In the genomic region with DNA sequence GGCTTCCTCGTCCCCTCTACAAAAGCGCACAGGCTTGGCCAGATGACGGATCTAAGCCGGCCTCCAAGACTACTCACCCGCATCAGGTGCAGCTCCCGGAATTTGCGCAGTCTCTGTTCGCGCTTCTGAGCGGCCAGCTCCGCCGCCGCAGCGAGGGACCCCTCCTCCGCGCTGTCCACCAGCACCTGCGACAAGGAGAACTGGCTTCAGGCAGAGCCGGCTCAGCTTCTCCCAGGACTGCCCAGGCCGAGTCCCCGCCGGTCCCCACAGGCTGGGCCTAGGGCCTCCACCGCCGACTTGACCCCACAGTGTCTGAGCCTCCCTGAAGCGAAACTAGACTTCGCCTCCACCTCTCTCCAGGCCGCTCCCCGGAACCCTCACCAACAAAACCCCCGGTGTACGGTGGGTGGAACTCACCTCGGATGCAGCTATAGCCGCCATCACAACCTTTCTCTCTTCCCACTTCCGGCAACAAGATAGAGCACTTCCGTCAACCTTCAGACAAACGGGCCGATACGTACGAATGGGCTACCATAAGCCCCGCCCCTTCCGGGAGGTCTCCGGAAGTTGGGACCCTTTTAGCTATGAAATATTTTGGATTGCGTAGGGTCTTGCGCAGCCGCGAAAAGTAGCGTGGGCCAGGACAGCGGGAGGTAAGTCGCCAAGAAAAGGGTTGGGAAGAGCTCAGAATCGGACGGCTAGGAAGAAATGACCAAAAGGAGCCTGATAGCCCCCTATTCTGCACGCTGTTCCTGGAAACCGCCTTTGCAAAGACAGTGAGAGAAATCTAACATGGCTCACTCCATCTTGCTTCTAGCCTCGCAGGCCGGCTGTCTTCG, we compare ENCODE assay signal across 8 cellular contexts. TPM values are rescaled to one million over a fixed set of nuclear protein-coding genes. Genes with fewer than 3 reads are reported as not detected.
A peak's percentile ranks its signal among the peaks of the same experiment; 100 is the strongest.
DNase-seq lines count a peak whose midpoint lies in the region; ATAC-seq, FAIRE-seq and TF ChIP-seq lines count a peak whose summit lies in the region.

A gene (minus strand): TSS at position 476 of the 839 bp plus-strand sequence. CDS start 35 bp downstream, at position 441.

- peaks cover 8 to 9% of the 10 kb centered on the region in 2 donors for H3K4me1 ChIP-seq in kidney (ENCODE audit: control insufficient read depth in 1 of 2, insufficient read depth in 1 of 2, low read depth in 1 of 2, low read length in 2 of 2)

- no peaks in the 10 kb centered on the region for H3K9me3 ChIP-seq in kidney (ENCODE audit: control insufficient read depth in 1 of 2, low read length in 2 of 2)

- FAIRE-seq in kidney (lab: Jason Lieb, UNC), result no peak

- H3K27ac ChIP-seq in kidney (ENCODE audit: low read depth in 2 of 2, low read length in 2 of 2), result peak within 1 kb of the TSS; percentile 81 to 96

- peak within 1 kb of the TSS; percentile 95 to 100 for H3K4me3 ChIP-seq in kidney (ENCODE audit: low read length in 2 of 2)

- ATAC-seq in HG03432 (IDR thresholded peaks at IDR 0.05; ENCODE audit: unreplicated experiment), result peak; percentile 79

- H3K36me3 ChIP-seq in kidney (ENCODE audit: control insufficient read depth in 1 of 2, insufficient read depth in 2 of 2, low read length in 2 of 2), result peaks cover 16 to 31% of the 10 kb centered on the region in 2 donors

- peak; percentile 85 for DNase-seq in AG09319 (ENCODE audit: extremely low read depth, low read depth)
- peak; percentile 80 for DNase-seq in NCI-H460 (ENCODE audit: extremely low read depth, low read depth)
- peak; percentile 85 for DNase-seq in activated CD4-positive, CD25-positive, alpha-beta regulatory T cell treated with anti-CD3 and anti-CD28 coated beads, Interleukin-2, amount 50 U/mL, for 72 hours
- DNase-seq in cerebellum (ENCODE audit: low spot score), result peak; percentile 97
- peak; percentile 96 for DNase-seq in kidney
- DNase-seq in stimulated activated CD4-positive, alpha-beta T cell treated with anti-CD3 and anti-CD28 coated beads, Interleukin-15, amount 100 ng/mL, for 24 hours, result peak; percentile 94

- TF ChIP-seq CTCF in AG09319 (IDR thresholded peaks at IDR 0.05; ENCODE audit: low read depth, low read length) (no peak), kidney (IDR thresholded peaks at IDR 0.05; ENCODE audit: borderline replicate concordance, extremely low read depth, insufficient read depth) (no peak)

- peak; percentile 66 for TF ChIP-seq POLR2A in GM19099 (IDR thresholded peaks at IDR 0.05; ENCODE audit: extremely low read depth, insufficient read length, low read depth)

- H3K9ac ChIP-seq in kidney (ENCODE audit: low read length in 2 of 2), result peak within 1 kb of the TSS; percentile 99 to 100

- intact Hi-C loops in kidney (cut with DNase I), result no loop called here

RNA-seq across cellular contexts. Expression of the gene that starts here (rescaled TPM):
- total RNA-seq in NCI-H460 (2014; rRNA removed; shearing (Covaris generic)), result 60.7 and 61.9 TPM in 2 replicates
- 17.1 and 17.2 TPM in 2 replicates for polyA plus RNA-seq in NCI-H460 (2014; cell fraction: nucleus; rRNA removed)
- total RNA-seq in cerebellum (22.0 TPM), kidney (53.8 TPM)
- polyA plus RNA-seq in kidney (ENCODE audit: insufficient read depth, low read depth, low replicate concordance), result 91.5 TPM

Comparison
In these comparisons a context has a peak if more than half of its experiments do, and no peak if none do; other contexts are left out.
1. Peak in every context shown above with its lines: DNase-seq, ATAC-seq, H3K4me3 ChIP-seq and H3K27ac ChIP-seq.